8 cellular contexts compared by ENCODE assay signal in genomic region chr11:78000193-78000592, GRCh38. TPM values are rescaled to one million over a fixed set of nuclear protein-coding genes. Genes with fewer than 3 reads are reported as not detected.
DNase-seq lines count a peak whose midpoint lies in the region; ATAC-seq lines count a peak whose summit lies in the region.

No MANE protein-coding gene starts in this region.

- peaks cover 1% of the 10 kb centered on the region for H3K4me1 ChIP-seq in effector memory CD4-positive, alpha-beta T cell (ENCODE audit: control insufficient read depth, insufficient read depth, low read length, poor library complexity, severe bottlenecking)

- no peak overlapping the region for H3K27ac Mint-ChIP-seq in activated CD4-positive, alpha-beta T cell treated with anti-CD3 and anti-CD28 coated beads, Interleukin-2, amount 10 ng/mL, durations not matched to agents 24 days and 14 days

- no peaks in the 10 kb centered on the region for H3K27me3 ChIP-seq in effector memory CD4-positive, alpha-beta T cell (replicated peaks; ENCODE audit: control insufficient read depth, insufficient read depth, low read length, poor library complexity, severe bottlenecking)

- H3K4me3 ChIP-seq in effector memory CD4-positive, alpha-beta T cell (ENCODE audit: insufficient read depth, low read depth, low read length, poor library complexity, severe bottlenecking): no peak overlapping the region

- no peaks in the 10 kb centered on the region for H3K9me3 Mint-ChIP-seq in activated CD4-positive, alpha-beta T cell treated with anti-CD3 and anti-CD28 coated beads, Interleukin-2, amount 10 ng/mL, durations not matched to agents 24 days and 14 days

- no peaks in the 10 kb centered on the region for H3K9me3 ChIP-seq in effector memory CD4-positive, alpha-beta T cell (ENCODE audit: control insufficient read depth, low read length)

- ATAC-seq in HG03139 (IDR thresholded peaks at IDR 0.05; ENCODE audit: unreplicated experiment): peak; percentile 69

- H3K4me3 Mint-ChIP-seq in activated CD4-positive, alpha-beta T cell treated with anti-CD3 and anti-CD28 coated beads, Interleukin-2, amount 10 ng/mL, durations not matched to agents 24 days and 14 days: no peak overlapping the region

- H3K4me1 Mint-ChIP-seq in activated CD4-positive, alpha-beta T cell treated with anti-CD3 and anti-CD28 coated beads, Interleukin-2, amount 10 ng/mL, durations not matched to agents 24 days and 14 days: peaks cover 8% of the 10 kb centered on the region

- peaks cover 6% of the 10 kb centered on the region for H3K27me3 Mint-ChIP-seq in activated CD4-positive, alpha-beta T cell treated with anti-CD3 and anti-CD28 coated beads, Interleukin-2, amount 10 ng/mL, durations not matched to agents 24 days and 14 days

- H3K36me3 Mint-ChIP-seq in activated CD4-positive, alpha-beta T cell treated with anti-CD3 and anti-CD28 coated beads, Interleukin-2, amount 10 ng/mL, durations not matched to agents 24 days and 14 days (ENCODE audit: low read depth): no peaks in the 10 kb centered on the region

- no peaks in the 10 kb centered on the region for H3K36me3 ChIP-seq in effector memory CD4-positive, alpha-beta T cell (ENCODE audit: control insufficient read depth, insufficient read depth, low read length)

- DNase-seq in GM04503 (ENCODE audit: low read depth) (peak; percentile 21), NCI-H345 treated with DMSO at 0.1 percent for 48 hours (lab: John Stamatoyannopoulos, UW; ENCODE audit: unreplicated experiment) (peak; percentile 65), midbrain (lab: John Stamatoyannopoulos, UW) (peak; percentile 48), superior temporal gyrus (ENCODE audit: extremely low spot score) (peak; percentile 60), middle frontal gyrus (ENCODE audit: extremely low spot score, low spot score) (no peak)
- DNase-seq in activated CD4-positive, alpha-beta T cell treated with anti-CD3 and anti-CD28 coated beads, Interleukin-2, amount 10 ng/mL, durations not matched to agents 24 days and 14 days: peak; percentile 81
- DNase-seq in effector memory CD4-positive, alpha-beta T cell: peak in 2 of 3 donors; percentile 6 to 12

- intact Hi-C loops in activated CD4-positive, alpha-beta T cell treated with anti-CD3 and anti-CD28 coated beads, Interleukin-2, amount 10 ng/mL, durations not matched to agents 24 days and 14 days (cut with micrococcal nuclease): loop anchor here (1.0 kb wide), 1 partner anchor 224 kb away; no protein-coding TSS in a partner anchor

- H3K27ac ChIP-seq in effector memory CD4-positive, alpha-beta T cell (ENCODE audit: insufficient read depth, low read length, poor library complexity, severe bottlenecking): no peak overlapping the region

RNA-seq across cellular contexts. Expression of gene INTS4, which starts 5.7 kb away (rescaled TPM):
- total RNA-seq in activated CD4-positive, alpha-beta T cell treated with anti-CD3 and anti-CD28 coated beads, Interleukin-2, amount 10 ng/mL, durations not matched to agents 24 days and 14 days: 60.0 and 60.8 TPM in 2 replicates

RNA-seq across cellular contexts. Expression of gene KCTD14, which starts 22.9 kb away (rescaled TPM):
- 0.35 TPM in 1 of 2 replicates, not detected in the other for total RNA-seq in activated CD4-positive, alpha-beta T cell treated with anti-CD3 and anti-CD28 coated beads, Interleukin-2, amount 10 ng/mL, durations not matched to agents 24 days and 14 days
